8 cellular contexts compared by ENCODE assay signal in genomic region chr17:38750312-38751121, GRCh38. TPM values are rescaled to one million over a fixed set of nuclear protein-coding genes. Genes with fewer than 3 reads are reported as not detected.
DNase-seq lines count a peak whose midpoint lies in the region; ATAC-seq, FAIRE-seq and TF ChIP-seq lines count a peak whose summit lies in the region.

No MANE protein-coding gene starts in this region.

- peak overlapping the region; percentile 99 for H3K4me3 Mint-ChIP-seq in osteocyte (ENCODE audit: unreplicated experiment)

- TF ChIP-seq POLR2A in H1 (IDR thresholded peaks at IDR 0.05; ENCODE audit: control extremely low read depth in 1 of 2, low read depth in 2 of 2, low read length in 2 of 2) = no peak

- WGBS in GM23248 (ENCODE audit: low coverage in 1 of 2, low lambda C conversion rate in 2 of 2, missing lambda C conversion rate in 2 of 2), 2 experiments = 47 to 49% methylated on average over 28 of the region's 28 CpGs
- WGBS in H1 (ENCODE audit: extremely low coverage in 1 of 2, insufficient coverage in 1 of 2, insufficient read length in 1 of 2, insufficient replicate concordance in 2 of 2, low coverage in 1 of 2, low lambda C conversion rate in 2 of 2, missing lambda C conversion rate in 1 of 2), 2 experiments = 3% methylated on average over 28 of the region's 28 CpGs; no CpG with 5 or more reads in 1 of the 2 experiments

- POLR2A ChIA-PET in H1 (lab: Charles Lee; ENCODE audit: partially characterized antibody) = interaction anchor here (0.7 to 3.6 kb wide), 10 partner anchors 14 to 449 kb away, joined by 3 to 22 read pairs (median 4); partner anchors contain the start of genes CISD3, CWC25, RPL19 and RPL23

- no peak overlapping the region for H3K23ac ChIP-seq in H1 (ENCODE audit: insufficient read length)

- no peak for TF ChIP-seq EP300 in H1 (IDR thresholded peaks at IDR 0.05; ENCODE audit: borderline replicate concordance in 1 of 2, low read depth in 2 of 2, low read length in 2 of 2)

- peak overlapping the region; percentile 96 for H3K4me2 ChIP-seq in GM23248 (ENCODE audit: unreplicated experiment)
- H3K4me2 ChIP-seq in H1 (ENCODE audit: insufficient read depth in 1 of 2, low read depth in 2 of 2, low read length in 2 of 2) = peak overlapping the region; percentile 89 to 91

- no peak overlapping the region for H3K56ac ChIP-seq in H1 (replicated peaks; ENCODE audit: insufficient read length, low read depth, low read length)

- H2BK20ac ChIP-seq in H1 (ENCODE audit: low read length) = no peak overlapping the region

- no peaks in the 10 kb centered on the region for H3K9me3 Mint-ChIP-seq in osteocyte (ENCODE audit: unreplicated experiment)

- H3K27ac ChIP-seq in ACC112 (ENCODE audit: low read depth, low read length) (no peak overlapping the region), GM23248 (no peak overlapping the region), H1 (ENCODE audit: low read depth, low read length) (no peak overlapping the region)

- H3K27me3 ChIP-seq in ACC112 (ENCODE audit: insufficient read depth, low read length) (no peaks in the 10 kb centered on the region), GM23248 (replicated peaks; ENCODE audit: insufficient read depth) (no peaks in the 10 kb centered on the region), H1 (replicated peaks in 1 of 4; ENCODE audit: control insufficient read depth in 3 of 4, extremely low read depth in 1 of 4, insufficient read depth in 3 of 4, low read length in 3 of 4) (peaks cover 0 to 11% (median 5%) of the 10 kb centered on the region in 4 experiments; a peak in 5 of 7 replicates)

- H3K4me1 ChIP-seq in ACC112 (ENCODE audit: control insufficient read depth, insufficient read depth, low read length, unreplicated experiment) (peaks cover 27% of the 10 kb centered on the region), GM23248 (ENCODE audit: insufficient read depth) (peaks cover 20% of the 10 kb centered on the region), H1 (replicated peaks in 1 of 4; ENCODE audit: control insufficient read depth in 3 of 4, insufficient read depth in 4 of 4, low read length in 3 of 4) (peaks cover 7 to 19% (median 13%) of the 10 kb centered on the region in 4 experiments)

- no peak overlapping the region for H3K14ac ChIP-seq in H1 (ENCODE audit: insufficient read length)

- no peak for FAIRE-seq in H1 (lab: Jason Lieb, UNC)

- H2BK120ac ChIP-seq in H1 (replicated peaks; ENCODE audit: low read depth, low read length) = no peak overlapping the region

- H3K36me3 ChIP-seq in ACC112 (ENCODE audit: insufficient read depth, low read length) (0 out of 2 replicates have a peak, but pooled peaks cover 6% of the 10 kb centered on the region), GM23248 (ENCODE audit: low read depth) (peaks cover 4% of the 10 kb centered on the region; the same call in 1 of the 2 replicates), H1 (ENCODE audit: control insufficient read depth in 2 of 4, insufficient read depth in 4 of 4, low read length in 3 of 4) (peaks cover 0 to 3% (median 1%) of the 10 kb centered on the region in 4 experiments; a peak in 3 of 8 replicates)

- no peaks in the 10 kb centered on the region for H3K27me3 Mint-ChIP-seq in osteocyte (ENCODE audit: unreplicated experiment)

- H4K5ac ChIP-seq in H1 (ENCODE audit: insufficient read length, low read depth, low read length) = no peak overlapping the region

- peaks cover 5% of the 10 kb centered on the region for H3K79me1 ChIP-seq in H1 (ENCODE audit: low read depth, low read length)

- H2AFZ ChIP-seq in ACC112 (ENCODE audit: low read length, unreplicated experiment) (no peak overlapping the region), GM23248 (peak overlapping the region; percentile 78), H1 (ENCODE audit: low read length) (no peak overlapping the region)

- no peak overlapping the region; the same call in 1 of the 2 replicates for H3K18ac ChIP-seq in H1 (ENCODE audit: extremely low read depth, low read length)

- peaks cover 53% of the 10 kb centered on the region for H3K4me1 Mint-ChIP-seq in osteocyte (ENCODE audit: unreplicated experiment)

- CTCF ChIA-PET in H1 (lab: Charles Lee; ENCODE audit: partially characterized antibody) = interaction anchor here (0.8 to 1.6 kb wide), 3 partner anchors 16 to 70 kb away, joined by 3 to 8 read pairs (median 4); no protein-coding TSS in a partner anchor

- H3F3A ChIP-seq in GM23248 (ENCODE audit: insufficient read depth) = peaks cover 4% of the 10 kb centered on the region; the same call in 1 of the 2 replicates

- no peak overlapping the region for H2AK5ac ChIP-seq in H1 (ENCODE audit: low read depth, low read length)

- peak; percentile 43 for DNase-seq in GM23248
- DNase-seq in RPMI8226 = peak; percentile 61
- DNase-seq in H1 (ENCODE audit: low read depth in 1 of 2, low spot score in 2 of 2) = peak in 1 of 2 experiments; percentile 73
- DNase-seq in osteocyte (ENCODE audit: extremely low spot score, unreplicated experiment) = no peak
- no peak for DNase-seq in omental fat pad (ENCODE audit: low spot score)
- DNase-seq in D341Med (ENCODE audit: low spot score) = no peak

- no peak overlapping the region for H2BK15ac ChIP-seq in H1 (ENCODE audit: low read length)

- H2BK12ac ChIP-seq in H1 (ENCODE audit: low read depth, low read length) = 0 out of 2 replicates have a peak overlapping the region, but pooled peaks have one; percentile 46

- peak overlapping the region; percentile 49 for H3K4ac ChIP-seq in H1 (replicated peaks; ENCODE audit: insufficient read length, low read depth, low read length)

- no peak overlapping the region for H2BK5ac ChIP-seq in H1 (ENCODE audit: low read depth, low read length)

- H3K23me2 ChIP-seq in H1 (ENCODE audit: low read depth, low read length) = peaks cover 48% of the 10 kb centered on the region

- H3K9ac ChIP-seq in GM23248 (peak overlapping the region; percentile 39; the same call in 1 of the 2 replicates), H1 (replicated peaks in 1 of 4; ENCODE audit: extremely low read depth in 1 of 4, low read depth in 3 of 4, low read length in 3 of 4) (peak overlapping the region in 1 of 4 experiments; percentile 43; a peak in 3 of 7 replicates)

- H4K91ac ChIP-seq in H1 (replicated peaks; ENCODE audit: insufficient read length, low read length) = no peak overlapping the region

- peaks cover 3% of the 10 kb centered on the region for H3K36me3 Mint-ChIP-seq in osteocyte (ENCODE audit: unreplicated experiment)

- in situ Hi-C loops in GM23248 (cut with MboI) = no loop called here

- H3K9me3 ChIP-seq in GM23248 (ENCODE audit: low read depth) (no peaks in the 10 kb centered on the region), H1 (ENCODE audit: insufficient read depth in 2 of 2, low read depth in 1 of 2, low read length in 1 of 2) (no peaks in the 10 kb centered on the region)

- H3K9me2 ChIP-seq in GM23248 (ENCODE audit: insufficient read depth) = no peaks in the 10 kb centered on the region

- peaks cover 50% of the 10 kb centered on the region for H3K79me2 ChIP-seq in ACC112 (ENCODE audit: control insufficient read depth, insufficient read depth, low read length, unreplicated experiment)
- H3K79me2 ChIP-seq in GM23248 (ENCODE audit: insufficient read depth) = peaks cover 52% of the 10 kb centered on the region
- peaks cover 16 to 34% of the 10 kb centered on the region in 2 experiments for H3K79me2 ChIP-seq in H1 (ENCODE audit: control insufficient read depth in 1 of 2, insufficient read depth in 2 of 2, low read length in 2 of 2)

- no peak for TF ChIP-seq RAD21 in H1 (IDR thresholded peaks at IDR 0.05 in 1 of 2, conservative IDR thresholded peaks at IDR 0.05 in 1 of 2; ENCODE audit: low read depth in 2 of 2, low read length in 2 of 2)

- H4K20me1 ChIP-seq in GM23248 (ENCODE audit: insufficient read depth) (no peaks in the 10 kb centered on the region), H1 (replicated peaks in 1 of 2; ENCODE audit: control insufficient read depth in 1 of 2, insufficient read depth in 2 of 2, low read length in 2 of 2) (peaks cover 11 to 17% of the 10 kb centered on the region in 2 experiments)

- H3K4me3 ChIP-seq in ACC112 (ENCODE audit: low read depth, low read length) = peak overlapping the region; percentile 87
- peak overlapping the region; percentile 76 for H3K4me3 ChIP-seq in GM23248
- H3K4me3 ChIP-seq in H1 (ENCODE audit: extremely low read depth in 1 of 4, insufficient read depth in 2 of 4, low read depth in 3 of 4, low read length in 4 of 4) = peak overlapping the region; percentile 66 to 87 (median 84)

- no peak overlapping the region for H4K8ac ChIP-seq in H1 (ENCODE audit: extremely low read depth, insufficient read depth, low read length)

- ATAC-seq in omental fat pad (ENCODE audit: low FRiP score) (no peak), HG03039 (IDR thresholded peaks at IDR 0.05; ENCODE audit: unreplicated experiment) (no peak)

- TF ChIP-seq CTCF in H1 (IDR thresholded peaks at IDR 0.05; ENCODE audit: control extremely low read depth in 1 of 3, insufficient read depth in 1 of 3, low read depth in 1 of 3, low read length in 3 of 3) (no peak), osteocyte (IDR thresholded peaks at IDR 0.05) (no peak), omental fat pad (IDR thresholded peaks at IDR 0.05) (no peak)

- H3K27ac Mint-ChIP-seq in osteocyte (ENCODE audit: unreplicated experiment) = peak overlapping the region; percentile 98

RNA-seq across cellular contexts. Expression of gene PSMB3, which starts 2.0 kb away (rescaled TPM):
- 149 and 227 TPM in 2 replicates for total RNA-seq in GM23248 (2014; rRNA removed; shearing (Covaris generic))
- 308 and 310 TPM in 2 replicates for polyA plus RNA-seq in GM23248 (2016; fragmentation: Nextera tagmentation; extraction: Ambion mirVana)
- total RNA-seq in H1 (2021; fragmentation: NEBNext Ultra II Directional; extraction: Animal tissue kit (Norgen Biotek cat#: 25700)) = 291 and 301 TPM in 2 replicates
- polyA plus RNA-seq in H1 (2011; rRNA removed) = 866 and 914 TPM in 2 replicates
- polyA plus RNA-seq in H1 (2011; cell fraction: cytosol; rRNA removed) = 619 TPM
- 473 TPM for polyA plus RNA-seq in H1 (2011; cell fraction: nucleus; rRNA removed)
- polyA plus RNA-seq in H1 (2012, experiment 1 of 2) = 334 to 383 TPM (median 362 TPM) in 4 replicates
- polyA plus RNA-seq in H1 (2012, experiment 2 of 2) = 693 TPM
- polyA plus RNA-seq in H1 (2013, experiment 1 of 2) = 292 TPM
- polyA plus RNA-seq in H1 (2013, experiment 2 of 2) = 289 TPM
- 275 and 292 TPM in 2 replicates for polyA minus RNA-seq in H1 (2011; rRNA and poly(A)+ RNA removed)
- 96.6 TPM for polyA minus RNA-seq in H1 (2011; cell fraction: cytosol; rRNA and poly(A)+ RNA removed)
- polyA minus RNA-seq in H1 (2011; cell fraction: nucleus; rRNA and poly(A)+ RNA removed) = 86.6 TPM
- 144 TPM in 2 replicates for total RNA-seq in osteocyte
- 100 to 1,000 TPM; 140 to 169 (median 155) TPM for total RNA-seq in omental fat pad

RNA-seq across cellular contexts. Expression of gene PCGF2, which starts 2.4 kb away (rescaled TPM):
- 3.5 and 3.8 TPM in 2 replicates for total RNA-seq in GM23248 (2014; rRNA removed; shearing (Covaris generic))
- 4.6 and 5.5 TPM in 2 replicates for polyA plus RNA-seq in GM23248 (2016; fragmentation: Nextera tagmentation; extraction: Ambion mirVana)
- 86.1 and 93.3 TPM in 2 replicates for total RNA-seq in H1 (2021; fragmentation: NEBNext Ultra II Directional; extraction: Animal tissue kit (Norgen Biotek cat#: 25700))
- 42.1 and 81.4 TPM in 2 replicates for polyA plus RNA-seq in H1 (2011; rRNA removed)
- polyA plus RNA-seq in H1 (2011; cell fraction: cytosol; rRNA removed) = 29.9 TPM
- 84.7 TPM for polyA plus RNA-seq in H1 (2011; cell fraction: nucleus; rRNA removed)
- 75.9 to 100 TPM (median 96.1 TPM) in 4 replicates for polyA plus RNA-seq in H1 (2012, experiment 1 of 2)
- 61.3 TPM for polyA plus RNA-seq in H1 (2012, experiment 2 of 2)
- 40.8 TPM for polyA plus RNA-seq in H1 (2013, experiment 1 of 2)
- polyA plus RNA-seq in H1 (2013, experiment 2 of 2) = 42.2 TPM
- polyA minus RNA-seq in H1 (2011; rRNA and poly(A)+ RNA removed) = 13.2 and 28.0 TPM in 2 replicates
- 57.5 TPM for polyA minus RNA-seq in H1 (2011; cell fraction: cytosol; rRNA and poly(A)+ RNA removed)
- 21.4 TPM for polyA minus RNA-seq in H1 (2011; cell fraction: nucleus; rRNA and poly(A)+ RNA removed)
- 66.1 and 66.9 TPM in 2 replicates for total RNA-seq in osteocyte
- total RNA-seq in omental fat pad = 10 to 100 TPM in 1 of 4 donors, 1 to 10 TPM in 3; 3.2 to 17.0 (median 6.1) TPM

RNA-seq across cellular contexts. Expression of gene CISD3, which starts 20.4 kb away (rescaled TPM):
- 6.1 and 7.2 TPM in 2 replicates for total RNA-seq in GM23248 (2014; rRNA removed; shearing (Covaris generic))
- polyA plus RNA-seq in GM23248 (2016; fragmentation: Nextera tagmentation; extraction: Ambion mirVana) (44.6 and 49.9 TPM in 2 replicates), H1 (2011; rRNA removed) (8.4 and 9.4 TPM in 2 replicates)
- 11.1 and 11.6 TPM in 2 replicates for total RNA-seq in H1 (2021; fragmentation: NEBNext Ultra II Directional; extraction: Animal tissue kit (Norgen Biotek cat#: 25700))
- 6.7 TPM for polyA plus RNA-seq in H1 (2011; cell fraction: cytosol; rRNA removed)
- 7.1 TPM for polyA plus RNA-seq in H1 (2011; cell fraction: nucleus; rRNA removed)
- polyA plus RNA-seq in H1 (2012, experiment 1 of 2) = 7.7 to 15.0 TPM (median 9.7 TPM) in 4 replicates
- polyA plus RNA-seq in H1 (2012, experiment 2 of 2) = 8.8 TPM
- 7.5 TPM for polyA plus RNA-seq in H1 (2013, experiment 1 of 2)
- 8.1 TPM for polyA plus RNA-seq in H1 (2013, experiment 2 of 2)
- polyA minus RNA-seq in H1 (2011; rRNA and poly(A)+ RNA removed) = 1.8 and 3.9 TPM in 2 replicates
- polyA minus RNA-seq in H1 (2011; cell fraction: cytosol; rRNA and poly(A)+ RNA removed) = 5.7 TPM
- polyA minus RNA-seq in H1 (2011; cell fraction: nucleus; rRNA and poly(A)+ RNA removed) = 6.7 TPM
- total RNA-seq in osteocyte (15.0 and 16.7 TPM in 2 replicates), omental fat pad (10 to 100 TPM in 3 of 4 donors, 1 to 10 TPM in 1; 7.6 to 25.5 (median 15.7) TPM)

RNA-seq across cellular contexts. Expression of gene MLLT6, which starts 45.4 kb away (rescaled TPM):
- 13.5 and 18.9 TPM in 2 replicates for total RNA-seq in GM23248 (2014; rRNA removed; shearing (Covaris generic))
- polyA plus RNA-seq in GM23248 (2016; fragmentation: Nextera tagmentation; extraction: Ambion mirVana) = 2.4 and 3.1 TPM in 2 replicates
- total RNA-seq in H1 (2021; fragmentation: NEBNext Ultra II Directional; extraction: Animal tissue kit (Norgen Biotek cat#: 25700)) = 7.7 and 8.0 TPM in 2 replicates
- 6.5 and 7.7 TPM in 2 replicates for polyA plus RNA-seq in H1 (2011; rRNA removed)
- polyA plus RNA-seq in H1 (2011; cell fraction: cytosol; rRNA removed) = 9.3 TPM
- polyA plus RNA-seq in H1 (2011; cell fraction: nucleus; rRNA removed) = 57.8 TPM
- polyA plus RNA-seq in H1 (2012, experiment 1 of 2) = 8.9 to 16.8 TPM (median 11.1 TPM) in 4 replicates
- polyA plus RNA-seq in H1 (2012, experiment 2 of 2) = 5.1 TPM
- polyA plus RNA-seq in H1 (2013, experiment 1 of 2) = 3.0 TPM
- polyA plus RNA-seq in H1 (2013, experiment 2 of 2) = 2.4 TPM
- polyA minus RNA-seq in H1 (2011; rRNA and poly(A)+ RNA removed) = 8.2 and 12.8 TPM in 2 replicates
- 6.0 TPM for polyA minus RNA-seq in H1 (2011; cell fraction: cytosol; rRNA and poly(A)+ RNA removed)
- polyA minus RNA-seq in H1 (2011; cell fraction: nucleus; rRNA and poly(A)+ RNA removed) = 19.7 TPM
- 96.1 and 107 TPM in 2 replicates for total RNA-seq in osteocyte
- total RNA-seq in omental fat pad = 100 to 1,000 TPM in 1 of 4 donors, 10 to 100 TPM in 3; 38.7 to 108 (median 54.8) TPM

RNA-seq across cellular contexts. Expression of gene PIP4K2B, which starts 48.8 kb away (rescaled TPM):
- total RNA-seq in GM23248 (2014; rRNA removed; shearing (Covaris generic)) = 43.6 and 65.8 TPM in 2 replicates
- 12.8 and 13.4 TPM in 2 replicates for polyA plus RNA-seq in GM23248 (2016; fragmentation: Nextera tagmentation; extraction: Ambion mirVana)
- total RNA-seq in H1 (2021; fragmentation: NEBNext Ultra II Directional; extraction: Animal tissue kit (Norgen Biotek cat#: 25700)) = 57.7 and 57.8 TPM in 2 replicates
- polyA plus RNA-seq in H1 (2011; rRNA removed) = 21.5 and 24.8 TPM in 2 replicates
- 31.0 TPM for polyA plus RNA-seq in H1 (2011; cell fraction: cytosol; rRNA removed)
- polyA plus RNA-seq in H1 (2011; cell fraction: nucleus; rRNA removed) = 63.9 TPM
- 35.5 to 43.4 TPM (median 39.2 TPM) in 4 replicates for polyA plus RNA-seq in H1 (2012, experiment 1 of 2)
- polyA plus RNA-seq in H1 (2012, experiment 2 of 2) = 25.9 TPM
- 24.4 TPM for polyA plus RNA-seq in H1 (2013, experiment 1 of 2)
- polyA plus RNA-seq in H1 (2013, experiment 2 of 2) = 24.9 TPM
- 89.5 and 99.4 TPM in 2 replicates for polyA minus RNA-seq in H1 (2011; rRNA and poly(A)+ RNA removed)
- 28.3 TPM for polyA minus RNA-seq in H1 (2011; cell fraction: cytosol; rRNA and poly(A)+ RNA removed)
- polyA minus RNA-seq in H1 (2011; cell fraction: nucleus; rRNA and poly(A)+ RNA removed) = 22.3 TPM
- total RNA-seq in osteocyte = 70.2 and 77.4 TPM in 2 replicates
- total RNA-seq in omental fat pad = 10 to 100 TPM; 25.7 to 79.0 (median 47.2) TPM

Comparison
In these comparisons a context has a peak if more than half of its experiments do, and no peak if none do; other contexts are left out.
1. DNase-seq: peak in GM23248 (single experiment) and RPMI8226 (single experiment); none in osteocyte (single experiment), omental fat pad (single experiment) and D341Med (single experiment).
2. Peak in every context shown above with its lines, with median percentiles within 50 percentile points of each other: H3K4me3 ChIP-seq.